1 cellular context compared by ENCODE assay signal in genomic region chr16:4160663-4161436, GRCh38.
TF ChIP-seq lines count a peak whose summit lies in the region.

No MANE protein-coding gene starts in this region.

TF ChIP-seq in GM23338, 12 proteins besides CTCF, POLR2A, EP300 and RAD21 (continued from another document):
- no peak for TF ChIP-seq ZNF114 (CRISPR knock-in tag; IDR thresholded peaks at IDR 0.05)
